In the genomic region with DNA sequence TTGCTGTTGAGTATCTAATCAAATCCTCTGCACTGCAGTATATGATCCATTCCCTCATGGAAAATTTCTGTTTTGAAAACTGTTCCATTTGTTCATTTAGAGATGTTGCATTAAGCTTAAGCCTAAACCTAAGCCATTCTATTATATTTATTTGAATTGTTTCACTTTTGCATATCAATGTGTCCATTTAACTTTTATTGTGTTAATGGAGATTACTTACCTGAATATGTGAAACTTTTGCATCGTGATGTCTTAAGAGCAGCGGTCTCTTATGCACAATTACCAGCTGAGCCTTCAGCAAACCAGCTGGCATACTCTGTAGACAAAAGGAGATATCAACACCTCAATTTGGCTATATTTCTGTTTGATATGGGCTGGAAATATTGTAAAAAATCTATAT, we compare ENCODE assay signal across 3 cellular contexts.
"Had no signal": no experiment of that assay in that cellular context is flagged by ENCODE, and none has a peak within 500 bp of the region (broad histone marks: within the 10 kb centered on the region; RNA-seq: fewer than 3 reads in every experiment).

No MANE protein-coding gene starts in this region.

- DNase-seq: GDM1, GF-D8 had no signal

- ATAC-seq: GM12878 had no signal

- H3K4me3 ChIP-seq: GM12878 had no signal
